Comparison of ENCODE assay signal across 1 cellular context in the genomic region with DNA sequence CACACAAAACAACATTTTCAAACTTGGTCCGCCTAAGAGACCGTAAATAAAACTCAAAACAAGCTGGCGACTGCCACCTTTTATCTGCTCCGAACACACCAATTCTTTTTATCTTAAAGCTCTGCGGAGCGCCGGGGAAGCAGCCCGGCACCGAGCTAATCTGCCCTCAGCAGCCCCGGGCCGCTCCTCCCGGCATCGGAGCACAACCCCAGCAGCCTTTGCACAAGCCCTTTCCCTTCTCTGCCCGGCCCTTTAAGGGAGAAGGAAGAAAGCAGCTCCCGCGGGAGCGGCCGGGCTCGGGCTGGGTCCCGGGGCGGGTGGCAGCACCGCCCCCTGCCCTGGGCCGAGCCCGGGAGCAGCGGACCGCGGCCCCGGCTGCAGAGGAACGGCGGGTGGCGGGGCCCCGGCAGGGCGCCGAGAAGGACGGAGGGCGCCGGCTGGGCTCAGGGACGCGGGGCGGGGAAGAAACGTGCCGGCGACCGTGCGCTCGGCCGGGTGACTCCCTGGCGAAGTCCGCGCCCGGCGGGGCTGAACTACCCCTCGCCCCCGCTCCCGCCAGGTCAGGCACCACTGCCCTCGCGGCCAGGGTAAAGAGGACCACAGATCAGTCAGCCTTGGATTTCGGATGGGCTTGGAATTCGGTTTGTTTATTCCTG.
TF ChIP-seq lines count a peak whose summit lies in the region.

No MANE protein-coding gene starts in this region.

TF ChIP-seq in HepG2, 621 proteins besides CTCF, POLR2A, EP300 and RAD21 (continued from another document):
- TF ChIP-seq, protein P1, sequence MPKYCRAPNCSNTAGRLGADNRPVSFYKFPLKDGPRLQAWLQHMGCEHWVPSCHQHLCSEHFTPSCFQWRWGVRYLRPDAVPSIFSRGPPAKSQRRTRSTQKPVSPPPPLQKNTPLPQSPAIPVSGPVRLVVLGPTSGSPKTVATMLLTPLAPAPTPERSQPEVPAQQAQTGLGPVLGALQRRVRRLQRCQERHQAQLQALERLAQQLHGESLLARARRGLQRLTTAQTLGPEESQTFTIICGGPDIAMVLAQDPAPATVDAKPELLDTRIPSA (CRISPR knock-in tag; IDR thresholded peaks at IDR 0.05; ENCODE audit: borderline replicate concordance) = no peak
- TF ChIP-seq ZNF749 (CRISPR knock-in tag; IDR thresholded peaks at IDR 0.05; ENCODE audit: borderline replicate concordance) (no peak), EED (CRISPR knock-in tag; IDR thresholded peaks at IDR 0.05) (0 out of 2 replicates have a peak, but pooled peaks have one; percentile 23), ZNF776 (CRISPR knock-in tag; IDR thresholded peaks at IDR 0.05) (no peak), ZNF841 (CRISPR knock-in tag; IDR thresholded peaks at IDR 0.05; ENCODE audit: borderline replicate concordance) (peak; percentile 53; the same call in 1 of the 2 replicates), ZNF777 (CRISPR knock-in tag; IDR thresholded peaks at IDR 0.05) (peak; percentile 41; the same call in 1 of the 2 replicates), ZNF577 (CRISPR knock-in tag; IDR thresholded peaks at IDR 0.05; ENCODE audit: borderline replicate concordance, low read depth) (no peak), ZNF274 (CRISPR knock-in tag; IDR thresholded peaks at IDR 0.05) (peak; percentile 21; the same call in 1 of the 2 replicates), ZC3H13 (CRISPR knock-in tag; IDR thresholded peaks at IDR 0.05) (no peak), GABPB1 (CRISPR knock-in tag; IDR thresholded peaks at IDR 0.05) (no peak), SATB2 (CRISPR knock-in tag; IDR thresholded peaks at IDR 0.05) (0 out of 2 replicates have a peak, but pooled peaks have one; percentile 56), ZNF567 (CRISPR knock-in tag; IDR thresholded peaks at IDR 0.05; ENCODE audit: borderline replicate concordance) (no peak), XRCC5 (optimal IDR thresholded peaks at IDR 0.05; ENCODE audit: low read length) (peak; percentile 40), PHF20 (CRISPR knock-in tag; IDR thresholded peaks at IDR 0.05) (no peak), ATAD3A (CRISPR knock-in tag; IDR thresholded peaks at IDR 0.05) (no peak), U2AF1 (optimal IDR thresholded peaks at IDR 0.05; ENCODE audit: low read depth, low read length) (no peak), PCBP1 (IDR thresholded peaks at IDR 0.05; ENCODE audit: borderline replicate concordance, low read depth, low read length) (no peak), HNRNPLL (IDR thresholded peaks at IDR 0.05; ENCODE audit: low read depth, low read length, poor library complexity, severe bottlenecking) (peak; percentile 23), SALL1 (CRISPR knock-in tag; IDR thresholded peaks at IDR 0.05) (peak; percentile 26; the same call in 1 of the 2 replicates), CCDC6 (CRISPR knock-in tag; IDR thresholded peaks at IDR 0.05) (peak; percentile 40; the same call in 1 of the 2 replicates), ZNF766 (CRISPR knock-in tag; IDR thresholded peaks at IDR 0.05; ENCODE audit: borderline replicate concordance) (no peak), ZFP91 (CRISPR knock-in tag; IDR thresholded peaks at IDR 0.05; ENCODE audit: borderline replicate concordance) (peak; percentile 29)
- TF ChIP-seq, protein P2, sequence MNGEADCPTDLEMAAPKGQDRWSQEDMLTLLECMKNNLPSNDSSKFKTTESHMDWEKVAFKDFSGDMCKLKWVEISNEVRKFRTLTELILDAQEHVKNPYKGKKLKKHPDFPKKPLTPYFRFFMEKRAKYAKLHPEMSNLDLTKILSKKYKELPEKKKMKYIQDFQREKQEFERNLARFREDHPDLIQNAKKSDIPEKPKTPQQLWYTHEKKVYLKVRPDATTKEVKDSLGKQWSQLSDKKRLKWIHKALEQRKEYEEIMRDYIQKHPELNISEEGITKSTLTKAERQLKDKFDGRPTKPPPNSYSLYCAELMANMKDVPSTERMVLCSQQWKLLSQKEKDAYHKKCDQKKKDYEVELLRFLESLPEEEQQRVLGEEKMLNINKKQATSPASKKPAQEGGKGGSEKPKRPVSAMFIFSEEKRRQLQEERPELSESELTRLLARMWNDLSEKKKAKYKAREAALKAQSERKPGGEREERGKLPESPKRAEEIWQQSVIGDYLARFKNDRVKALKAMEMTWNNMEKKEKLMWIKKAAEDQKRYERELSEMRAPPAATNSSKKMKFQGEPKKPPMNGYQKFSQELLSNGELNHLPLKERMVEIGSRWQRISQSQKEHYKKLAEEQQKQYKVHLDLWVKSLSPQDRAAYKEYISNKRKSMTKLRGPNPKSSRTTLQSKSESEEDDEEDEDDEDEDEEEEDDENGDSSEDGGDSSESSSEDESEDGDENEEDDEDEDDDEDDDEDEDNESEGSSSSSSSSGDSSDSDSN (CRISPR knock-in tag; IDR thresholded peaks at IDR 0.05) = peak; percentile 87
- TF ChIP-seq, protein P3, sequence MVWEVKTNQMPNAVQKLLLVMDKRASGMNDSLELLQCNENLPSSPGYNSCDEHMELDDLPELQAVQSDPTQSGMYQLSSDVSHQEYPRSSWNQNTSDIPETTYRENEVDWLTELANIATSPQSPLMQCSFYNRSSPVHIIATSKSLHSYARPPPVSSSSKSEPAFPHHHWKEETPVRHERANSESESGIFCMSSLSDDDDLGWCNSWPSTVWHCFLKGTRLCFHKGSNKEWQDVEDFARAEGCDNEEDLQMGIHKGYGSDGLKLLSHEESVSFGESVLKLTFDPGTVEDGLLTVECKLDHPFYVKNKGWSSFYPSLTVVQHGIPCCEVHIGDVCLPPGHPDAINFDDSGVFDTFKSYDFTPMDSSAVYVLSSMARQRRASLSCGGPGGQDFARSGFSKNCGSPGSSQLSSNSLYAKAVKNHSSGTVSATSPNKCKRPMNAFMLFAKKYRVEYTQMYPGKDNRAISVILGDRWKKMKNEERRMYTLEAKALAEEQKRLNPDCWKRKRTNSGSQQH (CRISPR knock-in tag; IDR thresholded peaks at IDR 0.05; ENCODE audit: low read depth) = no peak
- TF ChIP-seq, protein P4, sequence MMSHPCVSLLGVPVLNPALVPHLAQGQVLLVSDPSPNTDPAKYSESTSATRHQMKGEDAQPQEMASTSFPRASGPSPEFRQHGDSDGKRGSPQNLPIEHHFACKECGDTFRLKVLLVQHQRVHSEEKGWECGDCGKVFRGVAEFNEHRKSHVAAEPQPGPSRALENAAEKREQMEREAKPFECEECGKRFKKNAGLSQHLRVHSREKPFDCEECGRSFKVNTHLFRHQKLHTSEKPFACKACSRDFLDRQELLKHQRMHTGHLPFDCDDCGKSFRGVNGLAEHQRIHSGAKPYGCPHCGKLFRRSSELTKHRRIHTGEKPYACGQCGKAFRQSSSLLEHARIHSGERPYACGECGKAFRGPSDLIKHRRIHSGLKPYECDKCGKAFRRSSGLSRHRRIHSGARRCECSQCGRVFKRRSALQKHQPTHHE (CRISPR knock-in tag; IDR thresholded peaks at IDR 0.05; ENCODE audit: borderline replicate concordance) = 0 out of 2 replicates have a peak, but pooled peaks have one; percentile 9
- TF ChIP-seq, protein P5, sequence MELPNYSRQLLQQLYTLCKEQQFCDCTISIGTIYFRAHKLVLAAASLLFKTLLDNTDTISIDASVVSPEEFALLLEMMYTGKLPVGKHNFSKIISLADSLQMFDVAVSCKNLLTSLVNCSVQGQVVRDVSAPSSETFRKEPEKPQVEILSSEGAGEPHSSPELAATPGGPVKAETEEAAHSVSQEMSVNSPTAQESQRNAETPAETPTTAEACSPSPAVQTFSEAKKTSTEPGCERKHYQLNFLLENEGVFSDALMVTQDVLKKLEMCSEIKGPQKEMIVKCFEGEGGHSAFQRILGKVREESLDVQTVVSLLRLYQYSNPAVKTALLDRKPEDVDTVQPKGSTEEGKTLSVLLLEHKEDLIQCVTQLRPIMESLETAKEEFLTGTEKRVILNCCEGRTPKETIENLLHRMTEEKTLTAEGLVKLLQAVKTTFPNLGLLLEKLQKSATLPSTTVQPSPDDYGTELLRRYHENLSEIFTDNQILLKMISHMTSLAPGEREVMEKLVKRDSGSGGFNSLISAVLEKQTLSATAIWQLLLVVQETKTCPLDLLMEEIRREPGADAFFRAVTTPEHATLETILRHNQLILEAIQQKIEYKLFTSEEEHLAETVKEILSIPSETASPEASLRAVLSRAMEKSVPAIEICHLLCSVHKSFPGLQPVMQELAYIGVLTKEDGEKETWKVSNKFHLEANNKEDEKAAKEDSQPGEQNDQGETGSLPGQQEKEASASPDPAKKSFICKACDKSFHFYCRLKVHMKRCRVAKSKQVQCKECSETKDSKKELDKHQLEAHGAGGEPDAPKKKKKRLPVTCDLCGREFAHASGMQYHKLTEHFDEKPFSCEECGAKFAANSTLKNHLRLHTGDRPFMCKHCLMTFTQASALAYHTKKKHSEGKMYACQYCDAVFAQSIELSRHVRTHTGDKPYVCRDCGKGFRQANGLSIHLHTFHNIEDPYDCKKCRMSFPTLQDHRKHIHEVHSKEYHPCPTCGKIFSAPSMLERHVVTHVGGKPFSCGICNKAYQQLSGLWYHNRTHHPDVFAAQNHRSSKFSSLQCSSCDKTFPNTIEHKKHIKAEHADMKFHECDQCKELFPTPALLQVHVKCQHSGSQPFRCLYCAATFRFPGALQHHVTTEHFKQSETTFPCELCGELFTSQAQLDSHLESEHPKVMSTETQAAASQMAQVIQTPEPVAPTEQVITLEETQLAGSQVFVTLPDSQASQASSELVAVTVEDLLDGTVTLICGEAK (IDR thresholded peaks at IDR 0.05) = no peak
- TF ChIP-seq, protein P5 (CRISPR knock-in tag; IDR thresholded peaks at IDR 0.05) = no peak
